Comparison of ENCODE assay signal across 17 cellular contexts in genomic region chr5:7894860-7895259, GRCh38. TPM values are rescaled to one million over a fixed set of nuclear protein-coding genes. Genes with fewer than 3 reads are reported as not detected.
DNase-seq lines count a peak whose midpoint lies in the region; ATAC-seq, FAIRE-seq and TF ChIP-seq lines count a peak whose summit lies in the region.
"Had no signal": no experiment of that assay in that cellular context is flagged by ENCODE, and none has a peak within 500 bp of the region (broad histone marks: within the 10 kb centered on the region; RNA-seq: fewer than 3 reads in every experiment).

No MANE protein-coding gene starts in this region.

- peaks cover 11% of the 10 kb centered on the region for H3K4me1 Mint-ChIP-seq in activated CD8-positive, alpha-beta T cell treated with anti-CD3 and anti-CD28 coated beads for 36 hours (ENCODE audit: low read depth)
- H3K4me1 Mint-ChIP-seq in activated CD8-positive, alpha-beta T cell treated with anti-CD3 and anti-CD28 coated beads, Interleukin-2, amount 10 ng/mL, durations not matched to agents 7 days and 5 days (ENCODE audit: low read depth) = peaks cover 9% of the 10 kb centered on the region
- peaks cover 6% of the 10 kb centered on the region for H3K4me1 Mint-ChIP-seq in stimulated activated memory B cell treated with anti-CD40 and anti-IgM and Interleukin-4, amounts not matched to agents 10 μg/mL and 1 μg/mL and 100 μg/mL, for 72 hours

- H3K27me3 Mint-ChIP-seq in activated CD8-positive, alpha-beta T cell treated with anti-CD3 and anti-CD28 coated beads for 36 hours = no peaks in the 10 kb centered on the region
- no peaks in the 10 kb centered on the region for H3K27me3 Mint-ChIP-seq in activated CD8-positive, alpha-beta T cell treated with anti-CD3 and anti-CD28 coated beads, Interleukin-2, amount 10 ng/mL, durations not matched to agents 7 days and 5 days (ENCODE audit: low read depth)
- H3K27me3 Mint-ChIP-seq in stimulated activated memory B cell treated with anti-CD40 and anti-IgM and Interleukin-4, amounts not matched to agents 10 μg/mL and 1 μg/mL and 100 μg/mL, for 72 hours = no peaks in the 10 kb centered on the region

- no peak for TF ChIP-seq CTCF in activated CD8-positive, alpha-beta T cell treated with anti-CD3 and anti-CD28 coated beads for 36 hours (IDR thresholded peaks at IDR 0.05)

- no peak for FAIRE-seq in frontal cortex (lab: Jason Lieb, UNC)
- FAIRE-seq: A204.1, H1 had no signal

- H3K27ac Mint-ChIP-seq in activated CD8-positive, alpha-beta T cell treated with anti-CD3 and anti-CD28 coated beads for 36 hours = peak overlapping the region; percentile 5
- no peak overlapping the region for H3K27ac Mint-ChIP-seq in activated CD8-positive, alpha-beta T cell treated with anti-CD3 and anti-CD28 coated beads, Interleukin-2, amount 10 ng/mL, durations not matched to agents 7 days and 5 days
- H3K27ac Mint-ChIP-seq in stimulated activated memory B cell treated with anti-CD40 and anti-IgM and Interleukin-4, amounts not matched to agents 10 μg/mL and 1 μg/mL and 100 μg/mL, for 72 hours = no peak overlapping the region

- intact Hi-C loops in activated CD8-positive, alpha-beta T cell treated with anti-CD3 and anti-CD28 coated beads for 36 hours (cut with micrococcal nuclease) = no loop called here

- no peaks in the 10 kb centered on the region for H3K9me3 Mint-ChIP-seq in activated CD8-positive, alpha-beta T cell treated with anti-CD3 and anti-CD28 coated beads for 36 hours
- no peaks in the 10 kb centered on the region for H3K9me3 Mint-ChIP-seq in activated CD8-positive, alpha-beta T cell treated with anti-CD3 and anti-CD28 coated beads, Interleukin-2, amount 10 ng/mL, durations not matched to agents 7 days and 5 days (ENCODE audit: insufficient read depth)
- H3K9me3 Mint-ChIP-seq in stimulated activated memory B cell treated with anti-CD40 and anti-IgM and Interleukin-4, amounts not matched to agents 10 μg/mL and 1 μg/mL and 100 μg/mL, for 72 hours = no peaks in the 10 kb centered on the region

- POLR2A ChIA-PET in activated CD8-positive, alpha-beta T cell treated with anti-CD3 and anti-CD28 coated beads for 36 hours (lab: Charles Lee) = no interaction called here
- POLR2A ChIA-PET in activated CD8-positive, alpha-beta T cell treated with anti-CD3 and anti-CD28 coated beads, Interleukin-2, amount 10 ng/mL, durations not matched to agents 7 days and 5 days (lab: Charles Lee) = no interaction called here

- peak; percentile 84 for ATAC-seq in activated CD8-positive, alpha-beta T cell treated with anti-CD3 and anti-CD28 coated beads for 36 hours
- no peak for ATAC-seq in activated CD8-positive, alpha-beta T cell treated with anti-CD3 and anti-CD28 coated beads, Interleukin-2, amount 10 ng/mL, durations not matched to agents 7 days and 5 days
- ATAC-seq in GM21576 (IDR thresholded peaks at IDR 0.05; ENCODE audit: unreplicated experiment) (peak; percentile 99), HG03135 (IDR thresholded peaks at IDR 0.05; ENCODE audit: unreplicated experiment) (peak; percentile 99)
- ATAC-seq in stimulated activated memory B cell treated with anti-CD40 and anti-IgM and Interleukin-4, amounts not matched to agents 10 μg/mL and 1 μg/mL and 100 μg/mL, for 72 hours = peak; percentile 64
- ATAC-seq: left lung had no signal

- DNase-seq in activated CD8-positive, alpha-beta T cell treated with anti-CD3 and anti-CD28 coated beads for 36 hours = no peak
- DNase-seq in activated CD8-positive, alpha-beta T cell treated with anti-CD3 and anti-CD28 coated beads, Interleukin-2, amount 10 ng/mL, durations not matched to agents 7 days and 5 days = no peak
- DNase-seq in NCI-H2171 (lab: John Stamatoyannopoulos, UW) (no peak), anterior cingulate cortex (lab: John Stamatoyannopoulos, UW) (no peak), frontal cortex (ENCODE audit: low spot score in 2 of 2) (no peak)
- DNase-seq: left lung; nucleus accumbens; stimulated activated CD4-positive, alpha-beta T cell treated with anti-CD3 and anti-CD28 coated beads, Interleukin-2, amount 100 ng/mL, for 48 hours; trophoblast cell had no signal

- CTCF ChIA-PET in activated CD8-positive, alpha-beta T cell treated with anti-CD3 and anti-CD28 coated beads for 36 hours (lab: Charles Lee) = no interaction called here
- CTCF ChIA-PET in activated CD8-positive, alpha-beta T cell treated with anti-CD3 and anti-CD28 coated beads, Interleukin-2, amount 10 ng/mL, durations not matched to agents 7 days and 5 days (lab: Charles Lee) = no interaction called here

- no peak overlapping the region for H3K4me3 Mint-ChIP-seq in activated CD8-positive, alpha-beta T cell treated with anti-CD3 and anti-CD28 coated beads for 36 hours
- H3K4me3 Mint-ChIP-seq in activated CD8-positive, alpha-beta T cell treated with anti-CD3 and anti-CD28 coated beads, Interleukin-2, amount 10 ng/mL, durations not matched to agents 7 days and 5 days = no peak overlapping the region
- no peak overlapping the region for H3K4me3 Mint-ChIP-seq in stimulated activated memory B cell treated with anti-CD40 and anti-IgM and Interleukin-4, amounts not matched to agents 10 μg/mL and 1 μg/mL and 100 μg/mL, for 72 hours

- peaks cover 69% of the 10 kb centered on the region for H3K36me3 Mint-ChIP-seq in activated CD8-positive, alpha-beta T cell treated with anti-CD3 and anti-CD28 coated beads for 36 hours (ENCODE audit: low read depth)
- H3K36me3 Mint-ChIP-seq in activated CD8-positive, alpha-beta T cell treated with anti-CD3 and anti-CD28 coated beads, Interleukin-2, amount 10 ng/mL, durations not matched to agents 7 days and 5 days (ENCODE audit: low read depth) = peaks cover 76% of the 10 kb centered on the region
- H3K36me3 Mint-ChIP-seq in stimulated activated memory B cell treated with anti-CD40 and anti-IgM and Interleukin-4, amounts not matched to agents 10 μg/mL and 1 μg/mL and 100 μg/mL, for 72 hours = peaks cover 83% of the 10 kb centered on the region

RNA-seq across cellular contexts. Expression of gene MTRR, which starts 25.9 kb away (rescaled TPM):
- 10 to 100 TPM; 54.3 to 57.8 TPM for total RNA-seq in activated CD8-positive, alpha-beta T cell treated with anti-CD3 and anti-CD28 coated beads for 36 hours
- total RNA-seq in activated CD8-positive, alpha-beta T cell treated with anti-CD3 and anti-CD28 coated beads, Interleukin-2, amount 10 ng/mL, durations not matched to agents 7 days and 5 days = 10 to 100 TPM; 39.1 to 49.7 TPM
- total RNA-seq in frontal cortex = 18.3 TPM

RNA-seq across cellular contexts. Expression of gene FASTKD3, which starts 26.0 kb away (rescaled TPM):
- total RNA-seq in activated CD8-positive, alpha-beta T cell treated with anti-CD3 and anti-CD28 coated beads for 36 hours = 10 to 100 TPM; 10.6 to 10.7 TPM
- total RNA-seq in activated CD8-positive, alpha-beta T cell treated with anti-CD3 and anti-CD28 coated beads, Interleukin-2, amount 10 ng/mL, durations not matched to agents 7 days and 5 days = 10 to 100 TPM; 10.8 to 13.8 TPM
- total RNA-seq in frontal cortex = 18.8 TPM

RNA-seq across cellular contexts. Expression of gene CFAP90, which starts 43.9 kb away (rescaled TPM):
- not detected for total RNA-seq in activated CD8-positive, alpha-beta T cell treated with anti-CD3 and anti-CD28 coated beads for 36 hours
- total RNA-seq in activated CD8-positive, alpha-beta T cell treated with anti-CD3 and anti-CD28 coated beads, Interleukin-2, amount 10 ng/mL, durations not matched to agents 7 days and 5 days = not detected
- total RNA-seq in frontal cortex = 4.5 TPM
- total RNA-seq: cardiac septum, LHCN-M2, NCI-H460 had no signal
